Comparison of ENCODE assay signal across 29 cellular contexts in genomic region chr6:132231121-132231520, GRCh38.
"Had no signal": no experiment of that assay in that cellular context is flagged by ENCODE, and none has a peak within 500 bp of the region (broad histone marks: within the 10 kb centered on the region; RNA-seq: fewer than 3 reads in every experiment).

No MANE protein-coding gene starts in this region.

- ATAC-seq: activated CD4-positive, alpha-beta T cell treated with anti-CD3 and anti-CD28 coated beads for 36 hours; activated naive CD4-positive, alpha-beta T cell treated with anti-CD3 and anti-CD28 coated beads, Interleukin-2, amount 50 U/mL, for 72 hours; activated T-cell treated with anti-CD3 and anti-CD28 coated beads, Interleukin-2, amount 50 U/mL, for 72 hours; effector memory CD8-positive, alpha-beta T cell; gastrocnemius medialis; heart left ventricle had no signal

- H3K36me3 ChIP-seq: brain microvascular endothelial cell, esophagus squamous epithelium, gastrocnemius medialis, heart left ventricle had no signal

- H3K27ac Mint-ChIP-seq: activated CD4-positive, alpha-beta memory T cell treated with anti-CD3 and anti-CD28 coated beads, Interleukin-2, amount 10 ng/mL, durations not matched to agents 7 days and 5 days; activated CD4-positive, alpha-beta T cell treated with anti-CD3 and anti-CD28 coated beads for 36 hours; activated CD4-positive, alpha-beta T cell treated with anti-CD3 and anti-CD28 coated beads, Interleukin-2, amount 10 ng/mL, durations not matched to agents 24 days and 14 days; activated naive CD4-positive, alpha-beta T cell treated with anti-CD3 and anti-CD28 coated beads, Interleukin-2, amount 10 ng/mL, durations not matched to agents 7 days and 5 days; activated naive CD4-positive, alpha-beta T cell treated with anti-CD3 and anti-CD28 coated beads, Interleukin-2, amount 50 U/mL, for 72 hours; activated T-cell treated with anti-CD3 and anti-CD28 coated beads, Interleukin-2, amount 50 U/mL, for 24 hours; activated T-cell treated with anti-CD3 and anti-CD28 coated beads, Interleukin-2, amount 50 U/mL, for 72 hours; effector memory CD8-positive, alpha-beta T cell had no signal

- H3K9me3 Mint-ChIP-seq: activated CD4-positive, alpha-beta T cell treated with anti-CD3 and anti-CD28 coated beads, Interleukin-2, amount 10 ng/mL, durations not matched to agents 24 days and 14 days; activated naive CD4-positive, alpha-beta T cell treated with anti-CD3 and anti-CD28 coated beads, Interleukin-2, amount 10 ng/mL, durations not matched to agents 7 days and 5 days; activated naive CD4-positive, alpha-beta T cell treated with anti-CD3 and anti-CD28 coated beads, Interleukin-2, amount 50 U/mL, for 72 hours; central memory CD8-positive, alpha-beta T cell; effector memory CD8-positive, alpha-beta T cell had no signal

- DNase-seq: activated CD4-positive, alpha-beta memory T cell treated with anti-CD3 and anti-CD28 coated beads, Interleukin-2, amount 10 ng/mL, durations not matched to agents 7 days and 5 days; activated CD4-positive, alpha-beta T cell treated with anti-CD3 and anti-CD28 coated beads for 36 hours; activated CD4-positive, alpha-beta T cell treated with anti-CD3 and anti-CD28 coated beads, Interleukin-2, amount 10 ng/mL, durations not matched to agents 24 days and 14 days; activated CD4-positive, alpha-beta T cell treated with anti-CD3 and anti-CD28 coated beads, Interleukin-2, amount 50 U/mL, for 4 hours; activated CD4-positive, CD25-positive, alpha-beta regulatory T cell; activated CD4-positive, CD25-positive, alpha-beta regulatory T cell treated with anti-CD3 and anti-CD28 coated beads, Interleukin-2, amount 50 U/mL, for 72 hours; activated CD8-positive, alpha-beta memory T cell treated with anti-CD3 and anti-CD28 coated beads, Interleukin-2, amount 50 U/mL, for 48 hours; activated gamma-delta T cell; activated naive CD4-positive, alpha-beta T cell; activated naive CD4-positive, alpha-beta T cell treated with anti-CD3 and anti-CD28 coated beads, Interleukin-2, amount 10 ng/mL, durations not matched to agents 7 days and 5 days; activated T-cell treated with anti-CD3 and anti-CD28 coated beads for 4 hours; activated T-cell treated with anti-CD3 and anti-CD28 coated beads, Interleukin-2, amount 50 U/mL, for 24 hours; activated T-cell treated with anti-CD3 and anti-CD28 coated beads, Interleukin-2, amount 50 U/mL, for 72 hours; amniotic stem cell; anterior cingulate cortex; brain microvascular endothelial cell; cortex of kidney; dermis blood vessel endothelial cell; effector CD4-positive, alpha-beta T cell; effector memory CD8-positive, alpha-beta T cell; esophagus squamous epithelium; foreskin fibroblast; gastrocnemius medialis; glutamatergic neuron; heart left ventricle; T-helper 2 cell had no signal

- H3K4me1 Mint-ChIP-seq: activated CD4-positive, alpha-beta memory T cell treated with anti-CD3 and anti-CD28 coated beads, Interleukin-2, amount 10 ng/mL, durations not matched to agents 7 days and 5 days; activated CD4-positive, alpha-beta T cell treated with anti-CD3 and anti-CD28 coated beads for 36 hours; activated CD4-positive, alpha-beta T cell treated with anti-CD3 and anti-CD28 coated beads, Interleukin-2, amount 10 ng/mL, durations not matched to agents 24 days and 14 days; activated naive CD4-positive, alpha-beta T cell treated with anti-CD3 and anti-CD28 coated beads, Interleukin-2, amount 10 ng/mL, durations not matched to agents 7 days and 5 days; central memory CD8-positive, alpha-beta T cell had no signal

- H3K4me3 ChIP-seq: esophagus squamous epithelium, gastrocnemius medialis, heart left ventricle had no signal

- H3K36me3 Mint-ChIP-seq: activated naive CD4-positive, alpha-beta T cell treated with anti-CD3 and anti-CD28 coated beads, Interleukin-2, amount 10 ng/mL, durations not matched to agents 7 days and 5 days; activated naive CD4-positive, alpha-beta T cell treated with anti-CD3 and anti-CD28 coated beads, Interleukin-2, amount 50 U/mL, for 72 hours had no signal

- H3K27me3 Mint-ChIP-seq: activated naive CD4-positive, alpha-beta T cell treated with anti-CD3 and anti-CD28 coated beads, Interleukin-2, amount 10 ng/mL, durations not matched to agents 7 days and 5 days had no signal

- H3K27ac ChIP-seq: brain microvascular endothelial cell, epithelial cell of prostate, esophagus squamous epithelium, gastrocnemius medialis had no signal

- H3K4me1 ChIP-seq: esophagus squamous epithelium, gastrocnemius medialis had no signal

- H3K27me3 ChIP-seq: brain microvascular endothelial cell, esophagus squamous epithelium, gastrocnemius medialis, heart left ventricle had no signal

- H3K9me3 ChIP-seq: esophagus squamous epithelium, gastrocnemius medialis had no signal

- H3K4me3 Mint-ChIP-seq: activated CD4-positive, alpha-beta memory T cell treated with anti-CD3 and anti-CD28 coated beads, Interleukin-2, amount 10 ng/mL, durations not matched to agents 7 days and 5 days; activated CD4-positive, alpha-beta T cell treated with anti-CD3 and anti-CD28 coated beads for 36 hours; activated CD4-positive, alpha-beta T cell treated with anti-CD3 and anti-CD28 coated beads, Interleukin-2, amount 10 ng/mL, durations not matched to agents 24 days and 14 days; activated naive CD4-positive, alpha-beta T cell treated with anti-CD3 and anti-CD28 coated beads, Interleukin-2, amount 10 ng/mL, durations not matched to agents 7 days and 5 days; activated T-cell treated with anti-CD3 and anti-CD28 coated beads, Interleukin-2, amount 50 U/mL, for 24 hours; activated T-cell treated with anti-CD3 and anti-CD28 coated beads, Interleukin-2, amount 50 U/mL, for 72 hours; central memory CD8-positive, alpha-beta T cell; effector memory CD8-positive, alpha-beta T cell had no signal
